In the genomic region with DNA sequence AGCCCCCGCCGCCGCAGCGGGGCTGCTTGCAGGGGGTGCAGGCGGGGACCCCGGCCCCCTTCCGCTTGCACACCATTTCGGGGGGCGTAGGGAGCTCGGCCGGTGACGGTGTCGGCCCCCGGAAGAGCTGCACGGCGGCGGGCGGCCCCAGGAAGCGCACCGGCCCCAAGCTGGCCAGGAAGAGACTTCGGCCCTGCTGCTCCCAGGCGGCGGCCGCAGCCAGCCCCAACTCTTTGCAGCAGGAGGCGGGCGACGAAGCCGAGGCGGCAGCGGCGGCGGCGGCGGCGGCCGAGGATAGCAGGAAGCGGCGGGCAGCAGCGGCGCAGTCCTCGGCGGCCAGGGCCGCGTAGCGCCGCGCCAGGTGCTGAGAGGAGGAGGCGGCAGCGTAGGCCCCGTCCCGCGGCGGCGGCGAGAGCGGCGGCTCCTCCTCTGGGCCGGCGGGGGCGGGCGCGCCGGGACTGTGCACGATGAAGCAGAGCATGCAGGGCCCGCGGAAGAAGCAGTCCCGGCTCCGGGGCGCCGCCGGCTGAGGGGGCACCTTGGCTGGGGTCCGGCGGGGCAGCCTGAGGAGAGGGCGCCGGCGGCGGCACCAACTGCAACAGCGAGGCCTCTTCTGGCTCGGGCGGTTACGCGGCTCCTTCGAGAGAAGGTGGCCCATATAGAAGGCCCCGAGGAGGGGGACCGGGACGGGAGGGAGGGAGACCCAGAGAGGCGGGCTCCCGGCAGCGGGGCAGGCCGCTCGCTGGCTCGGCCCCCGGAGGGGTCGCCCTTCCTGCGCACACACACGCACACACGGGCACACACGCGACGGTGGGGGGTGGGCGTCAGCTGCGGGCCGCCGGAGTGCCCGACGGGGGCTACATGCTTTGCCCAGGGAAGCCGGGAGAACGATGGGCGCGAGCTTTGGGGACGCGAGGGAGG, we compare ENCODE assay signal across 8 cellular contexts. TPM values are rescaled to one million over a fixed set of nuclear protein-coding genes. Genes with fewer than 3 reads are reported as not detected.
DNase-seq lines count a peak whose midpoint lies in the region; ATAC-seq and TF ChIP-seq lines count a peak whose summit lies in the region.

No MANE protein-coding gene starts in this region.

- peaks cover 13% of the 10 kb centered on the region for H3K9me3 Mint-ChIP-seq in nephron

- H3K27me3 ChIP-seq in BJ (ENCODE audit: control insufficient read depth, insufficient read depth, low read length), result no peaks in the 10 kb centered on the region
- H3K27me3 ChIP-seq in OCI-LY3 (ENCODE audit: low read depth, low read length), result no peaks in the 10 kb centered on the region

- DNase-seq in BJ (ENCODE audit: low read depth) (no peak), fibroblast of peridontal ligament (ENCODE audit: extremely low read depth) (peak; percentile 33)
- DNase-seq in activated T-helper 1 cell treated with anti-CD3 and anti-CD28 coated beads, Interleukin-2, amount 50 U/mL, for 16 hours (ENCODE audit: low read depth in 1 of 2, low spot score in 1 of 2), result peak; percentile 56 to 74
- peak; percentile 80 for DNase-seq in stimulated activated naive CD8-positive, alpha-beta T cell treated with anti-CD3 and anti-CD28 coated beads, Interleukin-15, Interleukin-2, amounts not matched to agents 100 U/mL and 50 U/mL, for 24 hours

- H3K79me2 ChIP-seq in OCI-LY3 (ENCODE audit: low read length), result peaks cover 27% of the 10 kb centered on the region

- H3K4me1 Mint-ChIP-seq in nephron, result peaks cover 23% of the 10 kb centered on the region

- CTCF ChIA-PET in BJ (lab: Yijun Ruan, JAX), result no interaction called here

- H3K9me3 ChIP-seq in OCI-LY3 (ENCODE audit: insufficient read depth, low read length), result no peaks in the 10 kb centered on the region

- peak overlapping the region; percentile 90 for H3K9ac ChIP-seq in OCI-LY3 (ENCODE audit: low read length)

- H2AFZ ChIP-seq in OCI-LY3 (ENCODE audit: low read depth, low read length), result peak overlapping the region; percentile 21; the same call in 1 of the 2 replicates

- H3K36me3 Mint-ChIP-seq in nephron (ENCODE audit: low read depth), result peaks cover 21% of the 10 kb centered on the region

- H3K4me3 Mint-ChIP-seq in nephron, result peak overlapping the region; percentile 76 to 93 (median 80)

- ATAC-seq in GM18907 (IDR thresholded peaks at IDR 0.05; ENCODE audit: unreplicated experiment) (peak; percentile 52), HG03139 (IDR thresholded peaks at IDR 0.05; ENCODE audit: unreplicated experiment) (peak; percentile 36)
- ATAC-seq in stimulated activated naive CD8-positive, alpha-beta T cell treated with anti-CD3 and anti-CD28 coated beads, Interleukin-15, Interleukin-2, amounts not matched to agents 100 U/mL and 50 U/mL, for 24 hours, result peak; percentile 52

- peak overlapping the region in 2 of 3 experiments; percentile 70 to 88 for H3K27ac Mint-ChIP-seq in nephron

- H3K36me3 ChIP-seq in BJ (ENCODE audit: control insufficient read depth, insufficient read depth, low read length), result no peaks in the 10 kb centered on the region
- H3K36me3 ChIP-seq in OCI-LY3 (replicated peaks; ENCODE audit: low read depth, low read length), result no peaks in the 10 kb centered on the region

- peak overlapping the region; percentile 88 for H3K27ac ChIP-seq in OCI-LY3 (ENCODE audit: low read length)

- peaks cover 43% of the 10 kb centered on the region for H3K4me1 ChIP-seq in OCI-LY3 (ENCODE audit: low read length)

- H3K27me3 Mint-ChIP-seq in nephron (ENCODE audit: low read depth), result no peaks in the 10 kb centered on the region

- TF ChIP-seq CTCF in BJ (IDR thresholded peaks at IDR 0.05; ENCODE audit: insufficient read depth, low read depth, low read length), result no peak
- TF ChIP-seq CTCF in OCI-LY3 (IDR thresholded peaks at IDR 0.05; ENCODE audit: low read depth, low read length), result no peak
- no peak for TF ChIP-seq CTCF in nephron (IDR thresholded peaks at IDR 0.05; ENCODE audit: unreplicated experiment in 3 of 3)

- H3K4me2 ChIP-seq in OCI-LY3 (ENCODE audit: low read length), result peak overlapping the region; percentile 95

- no peaks in the 10 kb centered on the region for H4K20me1 ChIP-seq in OCI-LY3 (ENCODE audit: insufficient read depth, low read length)

- POLR2A ChIA-PET in BJ (lab: Charles Lee), result no interaction called here

- peak overlapping the region; percentile 95 for H3K4me3 ChIP-seq in BJ (ENCODE audit: low read depth, low read length)
- H3K4me3 ChIP-seq in OCI-LY3 (ENCODE audit: low read length), result peak overlapping the region; percentile 93

RNA-seq across cellular contexts. Expression of a gene that starts 0.6 kb away (rescaled TPM):
- polyA plus RNA-seq in BJ (2011; rRNA removed), result 5.3 and 7.1 TPM in 2 replicates
- polyA minus RNA-seq in BJ (2011; rRNA and poly(A)+ RNA removed), result 7.6 and 9.7 TPM in 2 replicates
